Comparison of ENCODE assay signal across 8 cellular contexts in the genomic region with DNA sequence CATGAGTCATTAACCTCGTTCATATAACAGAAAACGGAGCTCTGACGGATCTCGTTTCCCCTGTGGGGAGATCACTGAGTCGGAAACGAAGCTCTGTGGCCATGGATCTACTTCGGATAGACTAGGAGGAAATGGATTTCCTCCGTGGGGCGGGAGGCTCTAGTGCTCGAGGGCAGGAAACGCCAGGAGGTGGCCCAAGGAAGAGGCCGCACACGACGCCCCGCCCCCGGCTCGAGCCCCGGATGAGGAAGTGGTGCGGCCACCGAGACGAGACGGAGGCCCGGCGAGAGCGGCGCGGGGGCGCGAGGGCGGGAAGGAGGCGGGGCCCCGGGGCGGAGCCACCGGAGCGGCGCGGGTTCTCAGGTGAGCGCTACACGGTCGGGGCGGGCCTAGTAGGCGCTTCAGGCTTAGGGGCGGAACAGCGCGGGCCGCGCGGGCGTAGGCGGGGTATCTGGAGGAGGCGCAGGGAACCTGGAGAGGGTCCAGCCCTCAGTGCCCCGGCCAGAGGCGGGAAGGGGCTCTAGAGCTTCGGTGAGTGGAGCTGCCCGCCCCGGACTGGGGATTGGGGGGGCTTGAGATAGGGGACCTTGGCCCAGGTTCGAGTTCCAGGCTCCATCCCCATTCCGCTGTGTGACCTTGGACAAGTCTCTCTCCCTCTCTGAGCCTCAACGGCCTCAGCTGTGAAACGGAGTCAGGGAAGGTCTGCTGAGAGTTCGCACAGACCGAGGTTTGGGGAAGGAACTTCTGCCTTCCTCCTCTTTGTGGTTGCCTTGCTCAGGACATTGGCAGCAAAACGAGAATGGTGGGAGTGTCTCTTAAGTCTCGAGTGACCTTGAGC.
DNase-seq lines count a peak whose midpoint lies in the region; FAIRE-seq and TF ChIP-seq lines count a peak whose summit lies in the region.

A gene (plus strand): TSS at position 386 of the 838 bp plus-strand sequence. CDS start 903 bp downstream, outside the sequence.

- H3K27me3 ChIP-seq in effector memory CD4-positive, alpha-beta T cell (replicated peaks; ENCODE audit: control insufficient read depth, insufficient read depth, low read length, poor library complexity, severe bottlenecking) = no peaks in the 10 kb centered on the region

- peak within 1 kb of the TSS; percentile 84 for H3K27ac ChIP-seq in effector memory CD4-positive, alpha-beta T cell (ENCODE audit: insufficient read depth, low read length, poor library complexity, severe bottlenecking)

- no peak for TF ChIP-seq CTCF in GM20000 (IDR thresholded peaks at IDR 0.05; ENCODE audit: extremely low read depth, missing control alignments)

- peak; percentile 4 for FAIRE-seq in HTR-8/SVneo (lab: Jason Lieb, UNC)

- peak within 1 kb of the TSS; percentile 56 for H3K4me3 ChIP-seq in effector memory CD4-positive, alpha-beta T cell (ENCODE audit: insufficient read depth, low read depth, low read length, poor library complexity, severe bottlenecking)

- peak; percentile 90 for DNase-seq in CMK (ENCODE audit: low read depth)
- peak; percentile 97 for DNase-seq in GM20000 (ENCODE audit: low spot score)
- peak; percentile 88 for DNase-seq in HTR-8/SVneo (ENCODE audit: insufficient read length, low spot score)
- peak; percentile 92 for DNase-seq in NOMO-1 treated with DMSO at 0.1 percent for 48 hours (lab: John Stamatoyannopoulos, UW; ENCODE audit: unreplicated experiment)
- peak; percentile 90 to 95 for DNase-seq in activated CD8-positive, alpha-beta memory T cell treated with anti-CD3 and anti-CD28 coated beads for 4 hours (ENCODE audit: low read depth in 2 of 2)
- DNase-seq in effector memory CD4-positive, alpha-beta T cell = peak; percentile 93 to 94 (median 94)
- DNase-seq in medulla oblongata (ENCODE audit: extremely low spot score) = peak; percentile 98
- DNase-seq in stimulated activated CD8-positive, alpha-beta memory T cell treated with anti-CD3 and anti-CD28 coated beads, Interleukin-12 subunit alpha, Interleukin-12 subunit beta, amount 100 ng/mL, for 1 hour (ENCODE audit: low read depth) = peak; percentile 93

- H3K9me3 ChIP-seq in effector memory CD4-positive, alpha-beta T cell (ENCODE audit: control insufficient read depth, low read length) = no peaks in the 10 kb centered on the region

- H3K36me3 ChIP-seq in effector memory CD4-positive, alpha-beta T cell (ENCODE audit: control insufficient read depth, insufficient read depth, low read length) = no peaks in the 10 kb centered on the region

- peaks cover 25% of the 10 kb centered on the region for H3K4me1 ChIP-seq in effector memory CD4-positive, alpha-beta T cell (ENCODE audit: control insufficient read depth, insufficient read depth, low read length, poor library complexity, severe bottlenecking)

Comparison
In these comparisons a context has a peak if more than half of its experiments do, and no peak if none do; other contexts are left out.
1. Peak in every context shown above with its lines: DNase-seq, H3K4me3 ChIP-seq and H3K27ac ChIP-seq.